Comparison of ENCODE assay signal across 30 cellular contexts in the genomic region with DNA sequence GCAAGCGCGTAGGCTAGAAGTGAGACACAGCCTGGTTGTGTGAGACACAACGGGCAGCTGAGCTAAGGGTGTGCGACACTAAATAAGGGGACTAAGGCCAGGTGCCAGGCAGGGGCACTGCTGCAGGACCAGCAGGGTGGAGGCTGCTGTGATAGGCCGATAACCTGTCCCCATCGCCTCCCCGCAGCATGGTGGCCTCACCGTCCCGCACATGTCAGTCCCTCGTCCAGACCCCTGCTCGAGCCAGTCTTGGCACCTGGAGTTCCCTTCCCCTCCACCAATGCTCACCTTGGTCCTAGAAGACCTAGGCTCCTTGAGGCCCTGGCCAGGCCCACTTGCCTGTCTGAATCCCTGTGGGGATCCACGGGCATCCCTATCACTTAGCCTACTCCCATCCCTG.
DNase-seq lines count a peak whose midpoint lies in the region; ATAC-seq, FAIRE-seq and TF ChIP-seq lines count a peak whose summit lies in the region.
"Had no signal": no experiment of that assay in that cellular context is flagged by ENCODE, and none has a peak within 500 bp of the region (broad histone marks: within the 10 kb centered on the region; RNA-seq: fewer than 3 reads in every experiment).

No MANE protein-coding gene starts in this region.

- ATAC-seq in stimulated activated effector memory CD8-positive, alpha-beta T cell treated with anti-CD3 and anti-CD28 coated beads, Interleukin-12 subunit alpha, Interleukin-12 subunit beta, amount 100 ng/mL, for 72 hours: peak; percentile 28
- no peak for ATAC-seq in HG02884 (IDR thresholded peaks at IDR 0.05; ENCODE audit: unreplicated experiment)
- ATAC-seq: HCT116 had no signal

- H3K9me3 ChIP-seq in BLaER1: no peaks in the 10 kb centered on the region
- H3K9me3 ChIP-seq in H1 (ENCODE audit: insufficient read depth in 2 of 2, low read depth in 1 of 2, low read length in 1 of 2): no peaks in the 10 kb centered on the region
- H3K9me3 ChIP-seq in neuronal stem cell (replicated peaks in 1 of 2; ENCODE audit: control insufficient read depth in 2 of 2, insufficient read depth in 1 of 2, low read depth in 1 of 2, low read length in 2 of 2): no peaks in the 10 kb centered on the region
- H3K9me3 ChIP-seq: SJSA1 had no signal

- no peak overlapping the region for H3K56ac ChIP-seq in H1 (replicated peaks; ENCODE audit: insufficient read length, low read depth, low read length)

- H3K18ac ChIP-seq in H1 (ENCODE audit: extremely low read depth, low read length) (peak overlapping the region; percentile 21; the same call in 1 of the 2 replicates), neuronal stem cell (ENCODE audit: low read length) (peak overlapping the region; percentile 35)

- H3K79me1 ChIP-seq in H1 (ENCODE audit: low read depth, low read length) (no peaks in the 10 kb centered on the region), neuronal stem cell (ENCODE audit: low read depth, low read length) (no peaks in the 10 kb centered on the region)

- H3K4me1 Mint-ChIP-seq in stimulated activated effector memory CD8-positive, alpha-beta T cell treated with anti-CD3 and anti-CD28 coated beads, Interleukin-12 subunit alpha, Interleukin-12 subunit beta, amount 100 ng/mL, for 72 hours: peaks cover under 1% of the 10 kb centered on the region
- H3K4me1 Mint-ChIP-seq: CD4-positive, alpha-beta memory T cell had no signal

- 91% methylated on average over 12 of the region's 12 CpGs; no CpG with 5 or more reads in 1 of the 2 experiments for WGBS in H1 (ENCODE audit: extremely low coverage in 1 of 2, insufficient coverage in 1 of 2, insufficient read length in 1 of 2, insufficient replicate concordance in 2 of 2, low coverage in 1 of 2, low lambda C conversion rate in 2 of 2, missing lambda C conversion rate in 1 of 2), 2 experiments
- WGBS in neuronal stem cell (ENCODE audit: extremely low coverage in 2 of 2, insufficient read length in 2 of 2, insufficient replicate concordance in 1 of 2), 2 donors: no CpG with 5 or more reads among the region's 12 CpGs

- H3K23ac ChIP-seq in H1 (ENCODE audit: insufficient read length) (no peak overlapping the region), neuronal stem cell (ENCODE audit: low read depth, low read length, poor library complexity) (peak overlapping the region; percentile 40)

- TF ChIP-seq CTCF in H1 (IDR thresholded peaks at IDR 0.05; ENCODE audit: control extremely low read depth in 1 of 3, insufficient read depth in 1 of 3, low read depth in 1 of 3, low read length in 3 of 3) (no peak), coronary artery (IDR thresholded peaks at IDR 0.05) (no peak)

- H3K36me3 ChIP-seq in BLaER1 (no peaks in the 10 kb centered on the region), H1 (ENCODE audit: control insufficient read depth in 2 of 4, insufficient read depth in 4 of 4, low read length in 3 of 4) (no peaks in the 10 kb centered on the region), neuronal stem cell (replicated peaks in 1 of 2; ENCODE audit: control insufficient read depth in 2 of 2, insufficient read depth in 2 of 2, low read length in 2 of 2) (no peaks in the 10 kb centered on the region)
- H3K36me3 ChIP-seq: SJSA1 had no signal

- H3K79me2 ChIP-seq in H1 (ENCODE audit: control insufficient read depth in 1 of 2, insufficient read depth in 2 of 2, low read length in 2 of 2): no peaks in the 10 kb centered on the region

- no peak for TF ChIP-seq POLR2A in H1 (IDR thresholded peaks at IDR 0.05; ENCODE audit: control extremely low read depth in 1 of 2, low read depth in 2 of 2, low read length in 2 of 2)

- H2BK20ac ChIP-seq in H1 (ENCODE audit: low read length): peak overlapping the region; percentile 72; the same call in 1 of the 2 replicates

- TF ChIP-seq EP300 in H1 (IDR thresholded peaks at IDR 0.05; ENCODE audit: borderline replicate concordance in 1 of 2, low read depth in 2 of 2, low read length in 2 of 2): no peak

- CTCF ChIA-PET in H1 (lab: Charles Lee; ENCODE audit: partially characterized antibody): interaction anchor here (1.1 to 6.9 kb wide), 4 partner anchors 9 to 404 kb away, joined by 3 to 44 read pairs (median 20); no protein-coding TSS in a partner anchor

- FAIRE-seq in H1 (lab: Jason Lieb, UNC): no peak
- FAIRE-seq: A204.1, GM12892 had no signal

- H3K4me2 ChIP-seq in BLaER1 (peak overlapping the region; percentile 13), H1 (ENCODE audit: insufficient read depth in 1 of 2, low read depth in 2 of 2, low read length in 2 of 2) (no peak overlapping the region), neuronal stem cell (ENCODE audit: insufficient read depth, low read length, poor library complexity, severe bottlenecking) (no peak overlapping the region)
- H3K4me2 ChIP-seq: PC-9 had no signal

- H2AFZ ChIP-seq in H1 (ENCODE audit: low read length): no peak overlapping the region
- H2AFZ ChIP-seq in neuronal stem cell (ENCODE audit: low read length): no peak overlapping the region
- H2AFZ ChIP-seq: PC-9 had no signal

- H3K9ac ChIP-seq in BLaER1: no peak overlapping the region
- H3K9ac ChIP-seq in H1 (replicated peaks in 1 of 4; ENCODE audit: extremely low read depth in 1 of 4, low read depth in 3 of 4, low read length in 3 of 4): no peak overlapping the region
- no peak overlapping the region for H3K9ac ChIP-seq in neuronal stem cell (ENCODE audit: low read depth, low read length, poor library complexity)

- peak overlapping the region; percentile 60; the same call in 1 of the 2 replicates for H2BK5ac ChIP-seq in H1 (ENCODE audit: low read depth, low read length)
- H2BK5ac ChIP-seq in neuronal stem cell (ENCODE audit: low read length): no peak overlapping the region

- H3K14ac ChIP-seq in H1 (ENCODE audit: insufficient read length): no peak overlapping the region
- peak overlapping the region; percentile 11 for H3K14ac ChIP-seq in neuronal stem cell (ENCODE audit: low read length)

- H3K27me3 ChIP-seq in BLaER1: no peaks in the 10 kb centered on the region
- no peaks in the 10 kb centered on the region for H3K27me3 ChIP-seq in H1 (replicated peaks in 1 of 4; ENCODE audit: control insufficient read depth in 3 of 4, extremely low read depth in 1 of 4, insufficient read depth in 3 of 4, low read length in 3 of 4)
- H3K27me3 ChIP-seq in neuronal stem cell (ENCODE audit: control insufficient read depth in 3 of 3, insufficient read depth in 3 of 3, low read depth in 1 of 3, low read length in 3 of 3): no peaks in the 10 kb centered on the region
- H3K27me3 ChIP-seq: SJSA1 had no signal

- DNase-seq in H1 (ENCODE audit: low read depth in 1 of 2, low spot score in 2 of 2) (no peak), neuronal stem cell (ENCODE audit: low spot score) (no peak), coronary artery (ENCODE audit: low spot score) (no peak), DMS53 (lab: John Stamatoyannopoulos, UW) (no peak)
- no peak for DNase-seq in stimulated activated effector memory CD8-positive, alpha-beta T cell treated with anti-CD3 and anti-CD28 coated beads, Interleukin-12 subunit alpha, Interleukin-12 subunit beta, amount 100 ng/mL, for 72 hours (ENCODE audit: low spot score in 2 of 2)
- DNase-seq: AML-193; C1 segment of cervical spinal cord; CD4-positive, alpha-beta memory T cell; COR-L47; DMS 273 treated with DMSO at 0.1 percent for 48 hours; DMS79 treated with DMSO at 0.1 percent for 48 hours; GOT3; Karpas-422; NCI-H1092; NCI-H1417 treated with DMSO at 0.1 percent for 48 hours; NCI-H1694 treated with DMSO at 0.1 percent for 48 hours; NCI-H2081; NCI-H2171; NCI-H345; NCI-H510A treated with DMSO at 0.1 percent for 48 hours; NCI-H748 treated with DMSO at 0.1 percent for 48 hours; PC-9; Right ventricle myocardium superior; RPMI8226 had no signal

- H3K27ac Mint-ChIP-seq in stimulated activated effector memory CD8-positive, alpha-beta T cell treated with anti-CD3 and anti-CD28 coated beads, Interleukin-12 subunit alpha, Interleukin-12 subunit beta, amount 100 ng/mL, for 72 hours: no peak overlapping the region

- H4K20me1 ChIP-seq in BLaER1 (no peaks in the 10 kb centered on the region), H1 (replicated peaks in 1 of 2; ENCODE audit: control insufficient read depth in 1 of 2, insufficient read depth in 2 of 2, low read length in 2 of 2) (no peaks in the 10 kb centered on the region)

- H4K8ac ChIP-seq in H1 (ENCODE audit: extremely low read depth, insufficient read depth, low read length) (no peak overlapping the region), neuronal stem cell (ENCODE audit: low read depth, low read length) (no peak overlapping the region)

- POLR2A ChIA-PET in H1 (lab: Charles Lee; ENCODE audit: partially characterized antibody): no interaction called here

- H2BK15ac ChIP-seq in H1 (ENCODE audit: low read length) (peak overlapping the region; percentile 46; the same call in 1 of the 2 replicates), neuronal stem cell (ENCODE audit: low read length) (no peak overlapping the region)

- H2AK5ac ChIP-seq in H1 (ENCODE audit: low read depth, low read length): peak overlapping the region; percentile 84; the same call in 1 of the 2 replicates
- peak overlapping the region; percentile 71 for H2AK5ac ChIP-seq in neuronal stem cell (ENCODE audit: low read depth, low read length)

- H3K36me3 Mint-ChIP-seq in stimulated activated effector memory CD8-positive, alpha-beta T cell treated with anti-CD3 and anti-CD28 coated beads, Interleukin-12 subunit alpha, Interleukin-12 subunit beta, amount 100 ng/mL, for 72 hours: no peaks in the 10 kb centered on the region

- H2BK12ac ChIP-seq in H1 (ENCODE audit: low read depth, low read length) (peak overlapping the region; percentile 83; the same call in 1 of the 2 replicates), neuronal stem cell (ENCODE audit: low read length) (peak overlapping the region; percentile 69)

- no peak overlapping the region for H3K4me3 Mint-ChIP-seq in stimulated activated effector memory CD8-positive, alpha-beta T cell treated with anti-CD3 and anti-CD28 coated beads, Interleukin-12 subunit alpha, Interleukin-12 subunit beta, amount 100 ng/mL, for 72 hours
- H3K4me3 Mint-ChIP-seq: CD4-positive, alpha-beta memory T cell had no signal

- H3K4me3 ChIP-seq in BLaER1: no peak overlapping the region
- no peak overlapping the region for H3K4me3 ChIP-seq in H1 (ENCODE audit: extremely low read depth in 1 of 4, insufficient read depth in 2 of 4, low read depth in 3 of 4, low read length in 4 of 4)
- H3K4me3 ChIP-seq in neuronal stem cell (ENCODE audit: low read length in 2 of 2): no peak overlapping the region
- H3K4me3 ChIP-seq in coronary artery: no peak overlapping the region
- H3K4me3 ChIP-seq: PC-9, SJSA1 had no signal

- H3K27ac ChIP-seq in BLaER1 (no peak overlapping the region), H1 (ENCODE audit: low read depth, low read length) (no peak overlapping the region), neuronal stem cell (replicated peaks; ENCODE audit: low read length) (no peak overlapping the region), coronary artery (no peak overlapping the region)
- H3K27ac ChIP-seq: PC-9, SJSA1 had no signal

- no peak overlapping the region for H4K5ac ChIP-seq in H1 (ENCODE audit: insufficient read length, low read depth, low read length)

- peak overlapping the region; percentile 89 for H4K91ac ChIP-seq in H1 (replicated peaks; ENCODE audit: insufficient read length, low read length)
- H4K91ac ChIP-seq in neuronal stem cell (ENCODE audit: low read depth, low read length, poor library complexity): no peak overlapping the region

- H3K4ac ChIP-seq in H1 (replicated peaks; ENCODE audit: insufficient read length, low read depth, low read length) (no peak overlapping the region), neuronal stem cell (ENCODE audit: low read length) (no peak overlapping the region)

- H2BK120ac ChIP-seq in H1 (replicated peaks; ENCODE audit: low read depth, low read length) (peak overlapping the region; percentile 21), neuronal stem cell (ENCODE audit: low read depth, low read length) (no peak overlapping the region)

- H3K4me1 ChIP-seq in BLaER1: peaks cover 9% of the 10 kb centered on the region
- H3K4me1 ChIP-seq in H1 (replicated peaks in 1 of 4; ENCODE audit: control insufficient read depth in 3 of 4, insufficient read depth in 4 of 4, low read length in 3 of 4): peaks cover 0 to 9% (median 5%) of the 10 kb centered on the region in 4 experiments; a peak in 5 of 7 replicates
- peaks cover 4 to 10% of the 10 kb centered on the region in 2 donors for H3K4me1 ChIP-seq in neuronal stem cell (ENCODE audit: control insufficient read depth in 2 of 2, insufficient read depth in 1 of 2, low read depth in 1 of 2, low read length in 2 of 2)
- H3K4me1 ChIP-seq: SJSA1 had no signal

- H3K9me3 Mint-ChIP-seq in stimulated activated effector memory CD8-positive, alpha-beta T cell treated with anti-CD3 and anti-CD28 coated beads, Interleukin-12 subunit alpha, Interleukin-12 subunit beta, amount 100 ng/mL, for 72 hours: no peaks in the 10 kb centered on the region

- no peaks in the 10 kb centered on the region; the same call in 1 of the 2 replicates for H3K23me2 ChIP-seq in H1 (ENCODE audit: low read depth, low read length)

- TF ChIP-seq RAD21 in H1 (IDR thresholded peaks at IDR 0.05 in 1 of 2, conservative IDR thresholded peaks at IDR 0.05 in 1 of 2; ENCODE audit: low read depth in 2 of 2, low read length in 2 of 2): no peak
